ENCODE assay signal across 2 cellular contexts in the genomic region with DNA sequence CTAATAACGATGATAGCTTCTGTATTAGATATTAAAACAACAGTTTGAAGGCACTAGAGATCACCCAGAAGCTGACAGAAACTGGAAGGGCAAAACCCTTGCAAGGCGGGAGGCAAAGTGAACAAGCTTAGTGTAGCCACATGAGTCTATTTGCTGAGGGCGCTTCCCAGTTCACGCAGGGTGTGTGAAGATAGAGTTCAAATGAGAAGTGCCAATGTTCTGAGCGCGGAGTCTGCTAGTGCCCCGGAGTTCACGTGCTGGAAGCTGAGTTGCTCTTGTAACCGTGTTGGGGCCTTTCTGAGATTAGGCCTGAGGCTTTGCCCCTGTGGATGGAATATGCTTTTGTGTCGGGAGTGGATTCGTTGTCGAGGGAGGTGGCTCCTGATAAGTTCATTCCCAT.
TF ChIP-seq lines count a peak whose summit lies in the region.

No MANE protein-coding gene starts in this region.

TF ChIP-seq in A549, 52 proteins besides CTCF, POLR2A, EP300 and RAD21:
- TF ChIP-seq FOXS1 (CRISPR knock-in tag; IDR thresholded peaks at IDR 0.05) (no peak), JUNB (IDR thresholded peaks at IDR 0.05) (no peak), ZNF302 (CRISPR knock-in tag; IDR thresholded peaks at IDR 0.05) (no peak), EHF (CRISPR knock-in tag; IDR thresholded peaks at IDR 0.05) (no peak), RCOR1 (IDR thresholded peaks at IDR 0.05; ENCODE audit: low read depth, low read length) (no peak), TP53 (CRISPR knock-in tag; IDR thresholded peaks at IDR 0.05) (no peak), CBX8 (IDR thresholded peaks at IDR 0.05) (no peak), TFCP2L1 (CRISPR knock-in tag; IDR thresholded peaks at IDR 0.05) (no peak), ZSCAN20 (CRISPR knock-in tag; IDR thresholded peaks at IDR 0.05) (no peak), HOXB13 (CRISPR knock-in tag; IDR thresholded peaks at IDR 0.05; ENCODE audit: low read depth) (no peak), CEBPB (IDR thresholded peaks at IDR 0.05) (no peak), PHF8 (IDR thresholded peaks at IDR 0.05; ENCODE audit: borderline replicate concordance, low read depth) (no peak), KDM5A (IDR thresholded peaks at IDR 0.05) (no peak), SREBF2 (IDR thresholded peaks at IDR 0.05) (no peak), ESRRA (IDR thresholded peaks at IDR 0.05; ENCODE audit: borderline replicate concordance, low read length) (no peak)

TF ChIP-seq in HepG2, 621 proteins besides CTCF, POLR2A, EP300 and RAD21:
- TF ChIP-seq HMG20A (CRISPR knock-in tag; IDR thresholded peaks at IDR 0.05; ENCODE audit: borderline replicate concordance) (0 out of 2 replicates have a peak, but pooled peaks have one; percentile 24), ZNF292 (CRISPR knock-in tag; IDR thresholded peaks at IDR 0.05; ENCODE audit: borderline replicate concordance, low read depth) (0 out of 2 replicates have a peak, but pooled peaks have one; percentile 13), ZNF605 (CRISPR knock-in tag; IDR thresholded peaks at IDR 0.05) (0 out of 2 replicates have a peak, but pooled peaks have one; percentile 49), CREM (IDR thresholded peaks at IDR 0.05) (no peak), CREM (CRISPR knock-in tag; IDR thresholded peaks at IDR 0.05) (no peak), SALL1 (CRISPR knock-in tag; IDR thresholded peaks at IDR 0.05) (peak; percentile 35; the same call in 1 of the 2 replicates), ZFX (CRISPR knock-in tag; IDR thresholded peaks at IDR 0.05; ENCODE audit: low read depth) (peak; percentile 47; the same call in 1 of the 2 replicates), ZNF670 (CRISPR knock-in tag; IDR thresholded peaks at IDR 0.05; ENCODE audit: borderline replicate concordance) (0 out of 2 replicates have a peak, but pooled peaks have one; percentile 18), ETV6 (CRISPR knock-in tag; conservative IDR thresholded peaks at IDR 0.05) (no peak), ZFY (CRISPR knock-in tag; IDR thresholded peaks at IDR 0.05) (peak; percentile 30; the same call in 1 of the 2 replicates), ZNF232 (CRISPR knock-in tag; IDR thresholded peaks at IDR 0.05; ENCODE audit: borderline replicate concordance) (no peak), ZNF224 (CRISPR knock-in tag; IDR thresholded peaks at IDR 0.05) (0 out of 2 replicates have a peak, but pooled peaks have one; percentile 48), KDM2A (CRISPR knock-in tag; IDR thresholded peaks at IDR 0.05; ENCODE audit: borderline replicate concordance, low read depth) (0 out of 2 replicates have a peak, but pooled peaks have one; percentile 12), BHLHE40 (IDR thresholded peaks at IDR 0.05; ENCODE audit: low read length) (peak; percentile 69), KDM5B (CRISPR knock-in tag; IDR thresholded peaks at IDR 0.05; ENCODE audit: borderline replicate concordance) (peak; percentile 41; the same call in 1 of the 2 replicates), MEIS2 (CRISPR knock-in tag; IDR thresholded peaks at IDR 0.05) (no peak)
- TF ChIP-seq, protein P1, sequence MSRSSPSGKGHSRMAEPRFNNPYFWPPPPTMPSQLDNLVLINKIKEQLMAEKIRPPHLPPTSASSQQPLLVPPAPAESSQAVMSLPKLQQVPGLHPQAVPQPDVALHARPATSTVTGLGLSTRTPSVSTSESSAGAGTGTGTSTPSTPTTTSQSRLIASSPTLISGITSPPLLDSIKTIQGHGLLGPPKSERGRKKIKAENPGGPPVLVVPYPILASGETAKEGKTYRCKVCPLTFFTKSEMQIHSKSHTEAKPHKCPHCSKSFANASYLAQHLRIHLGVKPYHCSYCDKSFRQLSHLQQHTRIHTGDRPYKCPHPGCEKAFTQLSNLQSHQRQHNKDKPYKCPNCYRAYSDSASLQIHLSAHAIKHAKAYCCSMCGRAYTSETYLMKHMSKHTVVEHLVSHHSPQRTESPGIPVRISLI (CRISPR knock-in tag; IDR thresholded peaks at IDR 0.05; ENCODE audit: borderline replicate concordance): peak; percentile 15; the same call in 1 of the 2 replicates
- TF ChIP-seq, protein P2, sequence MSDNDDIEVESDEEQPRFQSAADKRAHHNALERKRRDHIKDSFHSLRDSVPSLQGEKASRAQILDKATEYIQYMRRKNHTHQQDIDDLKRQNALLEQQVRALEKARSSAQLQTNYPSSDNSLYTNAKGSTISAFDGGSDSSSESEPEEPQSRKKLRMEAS (IDR thresholded peaks at IDR 0.05): peak; percentile 64
